ENCODE assay signal across 1 cellular context in the genomic region with DNA sequence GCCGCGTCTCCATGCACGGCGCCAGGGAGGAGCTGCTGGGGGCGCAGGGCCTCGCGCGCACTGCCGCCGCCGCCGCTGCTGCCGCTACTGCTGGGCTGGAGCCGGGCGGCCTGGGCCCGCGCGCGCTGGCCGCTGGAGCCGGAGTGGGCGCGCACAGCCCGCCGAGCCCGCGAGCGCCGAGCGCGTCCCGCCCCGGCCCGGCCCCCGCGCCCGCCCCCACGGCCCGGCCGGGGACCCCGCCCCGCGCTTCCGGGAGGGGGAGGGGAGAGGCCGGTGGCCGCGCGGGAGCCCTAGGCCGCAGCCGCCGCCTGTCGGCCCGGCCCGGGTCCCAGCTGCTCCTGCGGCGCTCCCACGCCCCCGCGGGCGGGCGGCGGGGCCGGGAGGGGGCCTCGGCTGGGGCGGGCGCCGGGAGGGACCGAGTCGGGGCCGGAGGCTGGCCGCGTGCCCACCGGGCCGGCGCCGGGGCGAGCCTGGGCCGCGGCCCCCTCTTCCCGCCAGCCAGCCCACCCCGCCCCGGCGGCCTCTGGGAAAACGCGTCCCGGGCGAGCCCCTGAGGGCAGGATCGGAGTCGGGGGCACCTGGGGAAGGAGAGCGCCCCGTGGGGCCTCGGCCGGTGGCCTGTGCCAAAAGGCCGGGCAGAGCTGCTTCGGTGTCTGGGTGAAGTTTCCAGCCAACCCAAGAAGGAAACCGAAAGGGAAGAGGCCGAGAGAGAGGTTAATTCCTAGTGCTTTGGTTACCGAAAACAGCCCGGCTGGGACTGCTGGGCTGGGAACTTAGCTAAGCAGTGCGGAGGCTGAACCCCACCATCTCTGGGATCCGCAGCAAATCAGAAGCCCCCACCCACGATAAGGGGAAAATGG.
A peak's percentile ranks its signal among the peaks of the same experiment; 100 is the strongest.
TF ChIP-seq lines count a peak whose summit lies in the region.

STK24 (minus strand) TSS at position 145 of the 860 bp plus-strand sequence. CDS start 321 bp downstream, outside the sequence.

TF ChIP-seq in HEK293, 187 proteins besides CTCF, POLR2A, EP300 and RAD21 (continued from another document):
- TF ChIP-seq, protein P1, sequence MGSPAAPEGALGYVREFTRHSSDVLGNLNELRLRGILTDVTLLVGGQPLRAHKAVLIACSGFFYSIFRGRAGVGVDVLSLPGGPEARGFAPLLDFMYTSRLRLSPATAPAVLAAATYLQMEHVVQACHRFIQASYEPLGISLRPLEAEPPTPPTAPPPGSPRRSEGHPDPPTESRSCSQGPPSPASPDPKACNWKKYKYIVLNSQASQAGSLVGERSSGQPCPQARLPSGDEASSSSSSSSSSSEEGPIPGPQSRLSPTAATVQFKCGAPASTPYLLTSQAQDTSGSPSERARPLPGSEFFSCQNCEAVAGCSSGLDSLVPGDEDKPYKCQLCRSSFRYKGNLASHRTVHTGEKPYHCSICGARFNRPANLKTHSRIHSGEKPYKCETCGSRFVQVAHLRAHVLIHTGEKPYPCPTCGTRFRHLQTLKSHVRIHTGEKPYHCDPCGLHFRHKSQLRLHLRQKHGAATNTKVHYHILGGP (tag by site-specific recombination; IDR thresholded peaks at IDR 0.05) = no peak
- TF ChIP-seq, protein P2, sequence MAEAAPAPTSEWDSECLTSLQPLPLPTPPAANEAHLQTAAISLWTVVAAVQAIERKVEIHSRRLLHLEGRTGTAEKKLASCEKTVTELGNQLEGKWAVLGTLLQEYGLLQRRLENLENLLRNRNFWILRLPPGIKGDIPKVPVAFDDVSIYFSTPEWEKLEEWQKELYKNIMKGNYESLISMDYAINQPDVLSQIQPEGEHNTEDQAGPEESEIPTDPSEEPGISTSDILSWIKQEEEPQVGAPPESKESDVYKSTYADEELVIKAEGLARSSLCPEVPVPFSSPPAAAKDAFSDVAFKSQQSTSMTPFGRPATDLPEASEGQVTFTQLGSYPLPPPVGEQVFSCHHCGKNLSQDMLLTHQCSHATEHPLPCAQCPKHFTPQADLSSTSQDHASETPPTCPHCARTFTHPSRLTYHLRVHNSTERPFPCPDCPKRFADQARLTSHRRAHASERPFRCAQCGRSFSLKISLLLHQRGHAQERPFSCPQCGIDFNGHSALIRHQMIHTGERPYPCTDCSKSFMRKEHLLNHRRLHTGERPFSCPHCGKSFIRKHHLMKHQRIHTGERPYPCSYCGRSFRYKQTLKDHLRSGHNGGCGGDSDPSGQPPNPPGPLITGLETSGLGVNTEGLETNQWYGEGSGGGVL (tag by site-specific recombination; IDR thresholded peaks at IDR 0.05) = no peak
- TF ChIP-seq AEBP2 (tag by site-specific recombination; IDR thresholded peaks at IDR 0.05; ENCODE audit: borderline replicate concordance) (no peak), SP2 (tag by site-specific recombination; IDR thresholded peaks at IDR 0.05) (no peak), ZNF623 (tag by site-specific recombination; IDR thresholded peaks at IDR 0.05) (no peak), ZNF292 (tag by site-specific recombination; IDR thresholded peaks at IDR 0.05; ENCODE audit: borderline replicate concordance, low read depth) (no peak), KLF7 (tag by site-specific recombination; IDR thresholded peaks at IDR 0.05; ENCODE audit: borderline replicate concordance) (no peak), ZNF350 (tag by site-specific recombination; IDR thresholded peaks at IDR 0.05) (no peak)
- TF ChIP-seq, protein P3, sequence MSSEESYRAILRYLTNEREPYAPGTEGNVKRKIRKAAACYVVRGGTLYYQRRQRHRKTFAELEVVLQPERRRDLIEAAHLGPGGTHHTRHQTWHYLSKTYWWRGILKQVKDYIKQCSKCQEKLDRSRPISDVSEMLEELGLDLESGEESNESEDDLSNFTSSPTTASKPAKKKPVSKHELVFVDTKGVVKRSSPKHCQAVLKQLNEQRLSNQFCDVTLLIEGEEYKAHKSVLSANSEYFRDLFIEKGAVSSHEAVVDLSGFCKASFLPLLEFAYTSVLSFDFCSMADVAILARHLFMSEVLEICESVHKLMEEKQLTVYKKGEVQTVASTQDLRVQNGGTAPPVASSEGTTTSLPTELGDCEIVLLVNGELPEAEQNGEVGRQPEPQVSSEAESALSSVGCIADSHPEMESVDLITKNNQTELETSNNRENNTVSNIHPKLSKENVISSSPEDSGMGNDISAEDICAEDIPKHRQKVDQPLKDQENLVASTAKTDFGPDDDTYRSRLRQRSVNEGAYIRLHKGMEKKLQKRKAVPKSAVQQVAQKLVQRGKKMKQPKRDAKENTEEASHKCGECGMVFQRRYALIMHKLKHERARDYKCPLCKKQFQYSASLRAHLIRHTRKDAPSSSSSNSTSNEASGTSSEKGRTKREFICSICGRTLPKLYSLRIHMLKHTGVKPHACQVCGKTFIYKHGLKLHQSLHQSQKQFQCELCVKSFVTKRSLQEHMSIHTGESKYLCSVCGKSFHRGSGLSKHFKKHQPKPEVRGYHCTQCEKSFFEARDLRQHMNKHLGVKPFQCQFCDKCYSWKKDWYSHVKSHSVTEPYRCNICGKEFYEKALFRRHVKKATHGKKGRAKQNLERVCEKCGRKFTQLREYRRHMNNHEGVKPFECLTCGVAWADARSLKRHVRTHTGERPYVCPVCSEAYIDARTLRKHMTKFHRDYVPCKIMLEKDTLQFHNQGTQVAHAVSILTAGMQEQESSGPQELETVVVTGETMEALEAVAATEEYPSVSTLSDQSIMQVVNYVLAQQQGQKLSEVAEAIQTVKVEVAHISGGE (tag by site-specific recombination; conservative IDR thresholded peaks at IDR 0.05; ENCODE audit: low read depth) = 0 out of 2 replicates have a peak, but pooled peaks have one; percentile 6
- TF ChIP-seq, protein P4, sequence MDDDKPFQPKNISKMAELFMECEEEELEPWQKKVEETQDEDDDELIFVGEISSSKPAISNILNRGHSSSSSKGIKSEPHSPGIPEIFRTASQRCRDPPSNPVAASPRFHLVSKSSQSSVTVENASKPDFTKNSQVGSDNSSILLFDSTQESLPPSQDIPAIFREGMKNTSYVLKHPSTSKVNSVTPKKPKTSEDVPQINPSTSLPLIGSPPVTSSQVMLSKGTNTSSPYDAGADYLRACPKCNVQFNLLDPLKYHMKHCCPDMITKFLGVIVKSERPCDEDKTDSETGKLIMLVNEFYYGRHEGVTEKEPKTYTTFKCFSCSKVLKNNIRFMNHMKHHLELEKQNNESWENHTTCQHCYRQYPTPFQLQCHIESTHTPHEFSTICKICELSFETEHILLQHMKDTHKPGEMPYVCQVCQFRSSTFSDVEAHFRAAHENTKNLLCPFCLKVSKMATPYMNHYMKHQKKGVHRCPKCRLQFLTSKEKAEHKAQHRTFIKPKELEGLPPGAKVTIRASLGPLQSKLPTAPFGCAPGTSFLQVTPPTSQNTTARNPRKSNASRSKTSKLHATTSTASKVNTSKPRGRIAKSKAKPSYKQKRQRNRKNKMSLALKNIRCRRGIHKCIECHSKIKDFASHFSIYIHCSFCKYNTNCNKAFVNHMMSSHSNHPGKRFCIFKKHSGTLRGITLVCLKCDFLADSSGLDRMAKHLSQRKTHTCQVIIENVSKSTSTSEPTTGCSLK (tag by site-specific recombination; IDR thresholded peaks at IDR 0.05) = no peak
